ENCODE assay signal across 9 cellular contexts in the genomic region with DNA sequence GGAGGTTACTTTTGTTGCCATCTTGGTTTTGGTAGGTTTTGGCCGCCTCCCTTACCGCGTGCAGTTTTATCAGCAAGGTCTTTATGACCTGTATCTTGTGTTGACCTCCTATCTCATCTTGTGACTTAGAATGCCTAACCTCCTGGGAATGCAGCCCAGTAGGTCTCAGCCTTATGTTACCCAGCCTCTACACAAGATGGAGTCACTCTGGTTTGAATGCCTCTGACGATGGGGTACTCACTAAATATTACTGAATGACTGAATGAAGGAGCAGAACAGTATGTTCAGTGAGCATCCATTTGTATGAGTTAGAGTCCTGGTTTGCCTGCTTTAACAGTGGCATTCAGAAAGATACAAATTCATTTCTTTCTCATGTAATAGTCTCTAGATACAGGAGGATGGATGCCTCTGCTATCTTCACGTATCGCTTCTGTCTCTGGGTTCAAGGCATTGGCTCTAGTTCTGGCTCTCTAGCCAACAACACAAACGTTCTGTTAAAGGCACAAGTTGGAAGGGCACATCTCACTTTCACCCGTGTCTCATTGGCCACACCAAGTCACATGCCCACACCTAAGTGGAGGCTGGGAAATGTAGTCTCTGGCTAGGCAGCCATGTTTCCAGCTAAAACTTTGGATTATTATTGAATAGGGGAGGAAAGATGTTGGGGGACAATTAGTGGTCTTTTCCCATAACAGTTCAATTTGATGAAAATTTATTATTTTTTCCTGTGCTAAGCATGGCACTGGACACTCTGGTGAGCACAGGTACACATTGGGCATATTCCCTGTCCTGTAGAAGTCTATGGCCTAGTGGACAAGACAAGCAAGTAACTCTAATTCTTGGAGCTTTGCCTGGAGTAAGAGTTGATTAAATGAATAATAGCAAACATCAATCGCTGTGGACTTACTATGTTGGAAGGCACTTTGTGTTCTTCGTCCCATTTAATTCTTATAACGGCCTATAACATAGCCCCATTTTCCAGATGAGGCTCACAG.
DNase-seq lines count a peak whose midpoint lies in the region; ATAC-seq and TF ChIP-seq lines count a peak whose summit lies in the region.
"Had no signal": no experiment of that assay in that cellular context is flagged by ENCODE, and none has a peak within 500 bp of the region (broad histone marks: within the 10 kb centered on the region; RNA-seq: fewer than 3 reads in every experiment).

No MANE protein-coding gene starts in this region.

- no peak overlapping the region for H3K27ac Mint-ChIP-seq in activated CD8-positive, alpha-beta T cell treated with anti-CD3 and anti-CD28 coated beads for 36 hours
- H3K27ac Mint-ChIP-seq in activated CD8-positive, alpha-beta T cell treated with anti-CD3 and anti-CD28 coated beads, Interleukin-2, amount 10 ng/mL, durations not matched to agents 7 days and 5 days = no peak overlapping the region

- no peak for TF ChIP-seq EP300 in gastroesophageal sphincter (IDR thresholded peaks at IDR 0.05)

- TF ChIP-seq CTCF in activated CD8-positive, alpha-beta T cell treated with anti-CD3 and anti-CD28 coated beads for 36 hours (IDR thresholded peaks at IDR 0.05) = no peak
- TF ChIP-seq CTCF in Panc1 (IDR thresholded peaks at IDR 0.05) = no peak
- no peak for TF ChIP-seq CTCF in fibroblast of villous mesenchyme (IDR thresholded peaks at IDR 0.05; ENCODE audit: insufficient read depth, low read depth, low read length)
- TF ChIP-seq CTCF in testis (IDR thresholded peaks at IDR 0.05) = no peak
- TF ChIP-seq CTCF in gastroesophageal sphincter (IDR thresholded peaks at IDR 0.05) = no peak

- H3K9me3 ChIP-seq in Panc1 (ENCODE audit: control insufficient read depth, insufficient read depth, low read depth, low read length) (no peaks in the 10 kb centered on the region), testis (no peaks in the 10 kb centered on the region), gastroesophageal sphincter (peaks cover 0 to 14% (median 0%) of the 10 kb centered on the region in 3 donors)
- H3K9me3 ChIP-seq: BLaER1 had no signal

- peaks cover 5% of the 10 kb centered on the region for H3K27me3 Mint-ChIP-seq in activated CD8-positive, alpha-beta T cell treated with anti-CD3 and anti-CD28 coated beads for 36 hours
- H3K27me3 Mint-ChIP-seq in activated CD8-positive, alpha-beta T cell treated with anti-CD3 and anti-CD28 coated beads, Interleukin-2, amount 10 ng/mL, durations not matched to agents 7 days and 5 days (ENCODE audit: low read depth) = peaks cover 9% of the 10 kb centered on the region

- POLR2A ChIA-PET in activated CD8-positive, alpha-beta T cell treated with anti-CD3 and anti-CD28 coated beads for 36 hours (lab: Charles Lee) = no interaction called here
- POLR2A ChIA-PET in activated CD8-positive, alpha-beta T cell treated with anti-CD3 and anti-CD28 coated beads, Interleukin-2, amount 10 ng/mL, durations not matched to agents 7 days and 5 days (lab: Charles Lee) = no interaction called here
- POLR2A ChIA-PET in Panc1 (lab: Charles Lee) = no interaction called here

- H3K27ac ChIP-seq in Panc1 (ENCODE audit: low read length) (no peak overlapping the region), testis (no peak overlapping the region), gastroesophageal sphincter (no peak overlapping the region)
- H3K27ac ChIP-seq: BLaER1 had no signal

- H3K27me3 ChIP-seq in Panc1 (ENCODE audit: control insufficient read depth, insufficient read depth, low read length) (peaks cover 2% of the 10 kb centered on the region; the same call in 1 of the 2 replicates), testis (no peaks in the 10 kb centered on the region), gastroesophageal sphincter (peaks cover 14% of the 10 kb centered on the region)
- H3K27me3 ChIP-seq: BLaER1 had no signal

- H3K4me1 Mint-ChIP-seq in activated CD8-positive, alpha-beta T cell treated with anti-CD3 and anti-CD28 coated beads for 36 hours (ENCODE audit: low read depth) = no peaks in the 10 kb centered on the region
- H3K4me1 Mint-ChIP-seq in activated CD8-positive, alpha-beta T cell treated with anti-CD3 and anti-CD28 coated beads, Interleukin-2, amount 10 ng/mL, durations not matched to agents 7 days and 5 days (ENCODE audit: low read depth) = peaks cover 3% of the 10 kb centered on the region

- WGBS in testis, 2 donors = 59 to 68% methylated on average over 11 of the region's 11 CpGs
- WGBS in gastroesophageal sphincter (ENCODE audit: low coverage in 1 of 2), 2 donors = 63 to 65% methylated on average over 9 to 11 of the region's 11 CpGs

- DNase-seq in activated CD8-positive, alpha-beta T cell treated with anti-CD3 and anti-CD28 coated beads for 36 hours = peak; percentile 13
- DNase-seq in activated CD8-positive, alpha-beta T cell treated with anti-CD3 and anti-CD28 coated beads, Interleukin-2, amount 10 ng/mL, durations not matched to agents 7 days and 5 days = no peak
- DNase-seq in Panc1 (ENCODE audit: low read depth, low spot score) (no peak), fibroblast of villous mesenchyme (ENCODE audit: low read depth) (peak; percentile 1), testis (peak; percentile 76)

- no peak for TF ChIP-seq POLR2A in testis (IDR thresholded peaks at IDR 0.05)
- no peak for TF ChIP-seq POLR2A in gastroesophageal sphincter (IDR thresholded peaks at IDR 0.05)

- H3K9me3 Mint-ChIP-seq in activated CD8-positive, alpha-beta T cell treated with anti-CD3 and anti-CD28 coated beads for 36 hours = no peaks in the 10 kb centered on the region
- no peaks in the 10 kb centered on the region for H3K9me3 Mint-ChIP-seq in activated CD8-positive, alpha-beta T cell treated with anti-CD3 and anti-CD28 coated beads, Interleukin-2, amount 10 ng/mL, durations not matched to agents 7 days and 5 days (ENCODE audit: insufficient read depth)

- intact Hi-C loops in activated CD8-positive, alpha-beta T cell treated with anti-CD3 and anti-CD28 coated beads for 36 hours (cut with micrococcal nuclease) = no loop called here
- intact Hi-C loops in Panc1 (cut with micrococcal nuclease; ENCODE audit: unreplicated experiment) = no loop called here
- intact Hi-C loops in testis (cut with DNase I; ENCODE audit: low total_unique reads) = no loop called here

- CTCF ChIA-PET in activated CD8-positive, alpha-beta T cell treated with anti-CD3 and anti-CD28 coated beads for 36 hours (lab: Charles Lee) = no interaction called here
- CTCF ChIA-PET in activated CD8-positive, alpha-beta T cell treated with anti-CD3 and anti-CD28 coated beads, Interleukin-2, amount 10 ng/mL, durations not matched to agents 7 days and 5 days (lab: Charles Lee) = no interaction called here
- CTCF ChIA-PET in Panc1 (lab: Charles Lee) = no interaction called here

- no TSS peak for BruUV-seq in Panc1 (replicated peaks; lab: Mats Ljungman, UMichigan)

- H3K4me3 Mint-ChIP-seq in activated CD8-positive, alpha-beta T cell treated with anti-CD3 and anti-CD28 coated beads for 36 hours = no peak overlapping the region
- H3K4me3 Mint-ChIP-seq in activated CD8-positive, alpha-beta T cell treated with anti-CD3 and anti-CD28 coated beads, Interleukin-2, amount 10 ng/mL, durations not matched to agents 7 days and 5 days = no peak overlapping the region

- no peak overlapping the region for H3K4me3 ChIP-seq in Panc1 (ENCODE audit: low read depth in 2 of 2, low read length in 2 of 2)
- no peak overlapping the region for H3K4me3 ChIP-seq in fibroblast of villous mesenchyme (ENCODE audit: low read depth, low read length)
- H3K4me3 ChIP-seq in testis = no peak overlapping the region
- H3K4me3 ChIP-seq in gastroesophageal sphincter = no peak overlapping the region
- H3K4me3 ChIP-seq: BLaER1 had no signal

- H3K4me1 ChIP-seq in Panc1 (ENCODE audit: control insufficient read depth, insufficient read depth, low read length) (no peaks in the 10 kb centered on the region), testis (peaks cover 6% of the 10 kb centered on the region), gastroesophageal sphincter (no peaks in the 10 kb centered on the region)

- H3K36me3 ChIP-seq in Panc1 (ENCODE audit: control insufficient read depth, insufficient read depth, low read length) (no peaks in the 10 kb centered on the region), testis (ENCODE audit: low read depth, missing control alignments) (no peaks in the 10 kb centered on the region), gastroesophageal sphincter (no peaks in the 10 kb centered on the region)
- H3K36me3 ChIP-seq: BLaER1 had no signal

- peak; percentile 69 for ATAC-seq in activated CD8-positive, alpha-beta T cell treated with anti-CD3 and anti-CD28 coated beads for 36 hours
- no peak for ATAC-seq in activated CD8-positive, alpha-beta T cell treated with anti-CD3 and anti-CD28 coated beads, Interleukin-2, amount 10 ng/mL, durations not matched to agents 7 days and 5 days
- 0 out of 2 replicates have a peak, but pooled peaks have one; percentile 73 for ATAC-seq in Panc1
- ATAC-seq in GM18867 (IDR thresholded peaks at IDR 0.05; ENCODE audit: unreplicated experiment) = no peak
- no peak for ATAC-seq in gastroesophageal sphincter
- no peak for ATAC-seq in HG02759 (IDR thresholded peaks at IDR 0.05; ENCODE audit: unreplicated experiment)

- in situ Hi-C loops in Panc1 (cut with HindIII; ENCODE audit: low pct_unique_long_range_greater_than_20kb, low sequenced_read_pairs) = no loop called here

- no peaks in the 10 kb centered on the region for H3K36me3 Mint-ChIP-seq in activated CD8-positive, alpha-beta T cell treated with anti-CD3 and anti-CD28 coated beads for 36 hours (ENCODE audit: low read depth)
- no peaks in the 10 kb centered on the region for H3K36me3 Mint-ChIP-seq in activated CD8-positive, alpha-beta T cell treated with anti-CD3 and anti-CD28 coated beads, Interleukin-2, amount 10 ng/mL, durations not matched to agents 7 days and 5 days (ENCODE audit: low read depth)

Comparison
In these comparisons a context has a peak if more than half of its experiments do, and no peak if none do; other contexts are left out.
1. ATAC-seq: peak in activated CD8-positive, alpha-beta T cell treated with anti-CD3 and anti-CD28 coated beads for 36 hours (single experiment) and Panc1 (single experiment); none in activated CD8-positive, alpha-beta T cell treated with anti-CD3 and anti-CD28 coated beads, Interleukin-2, amount 10 ng/mL, durations not matched to agents 7 days and 5 days (single experiment), GM18867 (single experiment), gastroesophageal sphincter (single experiment) and HG02759 (single experiment).
2. DNase-seq: peak in activated CD8-positive, alpha-beta T cell treated with anti-CD3 and anti-CD28 coated beads for 36 hours (single experiment), fibroblast of villous mesenchyme (single experiment) and testis (single experiment); none in activated CD8-positive, alpha-beta T cell treated with anti-CD3 and anti-CD28 coated beads, Interleukin-2, amount 10 ng/mL, durations not matched to agents 7 days and 5 days (single experiment) and Panc1 (single experiment).